Comparison of ENCODE assay signal across 9 cellular contexts in the genomic region with DNA sequence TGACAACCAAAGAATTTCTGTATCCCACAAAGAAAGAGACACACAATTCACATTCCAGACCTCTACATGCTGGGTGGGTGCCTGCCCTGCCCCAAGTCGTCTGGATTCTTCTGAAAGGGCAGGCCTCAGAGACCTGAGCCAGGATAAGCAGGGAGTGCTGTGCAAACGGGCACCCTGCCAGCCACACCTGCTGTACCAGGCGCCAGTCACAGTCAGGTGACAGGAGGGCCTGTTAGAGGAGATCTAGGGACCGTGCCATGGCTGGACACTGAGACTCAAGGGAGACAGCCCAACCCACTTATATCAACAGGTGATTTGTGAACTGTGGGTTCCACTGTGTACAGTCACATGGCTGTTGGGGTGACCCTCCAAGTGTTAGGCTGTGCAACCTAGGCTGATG.
DNase-seq lines count a peak whose midpoint lies in the region; ATAC-seq and TF ChIP-seq lines count a peak whose summit lies in the region.
"Had no signal": no experiment of that assay in that cellular context is flagged by ENCODE, and none has a peak within 500 bp of the region (broad histone marks: within the 10 kb centered on the region; RNA-seq: fewer than 3 reads in every experiment).

No MANE protein-coding gene starts in this region.

- TF ChIP-seq POLR2A in testis (IDR thresholded peaks at IDR 0.05), result no peak

- peak overlapping the region; percentile 43 for H3K4me3 Mint-ChIP-seq in MCF 10A (ENCODE audit: unreplicated experiment)

- no peaks in the 10 kb centered on the region for H3K9me3 ChIP-seq in left lung
- no peaks in the 10 kb centered on the region for H3K9me3 ChIP-seq in testis

- H3K27ac Mint-ChIP-seq in MCF 10A (ENCODE audit: low read depth, unreplicated experiment), result peak overlapping the region; percentile 88

- POLR2A ChIA-PET in MCF 10A (lab: Yijun Ruan, JAX), result interaction anchor here (0.5 to 18.1 kb wide), 5 partner anchors 8 to 61 kb away, joined by 3 to 481 read pairs (median 6); no protein-coding TSS in a partner anchor

- H3K27ac ChIP-seq in left lung (peak overlapping the region; percentile 28 to 69), testis (peak overlapping the region; percentile 67 to 82)
- H3K27ac ChIP-seq: KMS-11 had no signal

- intact Hi-C loops in MCF 10A (cut with micrococcal nuclease) (no loop called here), left lung (cut with DNase I) (no loop called here), testis (cut with DNase I; ENCODE audit: low total_unique reads) (no loop called here)

- no peaks in the 10 kb centered on the region for H3K9me3 Mint-ChIP-seq in MCF 10A (ENCODE audit: unreplicated experiment)

- no peaks in the 10 kb centered on the region for H3K36me3 ChIP-seq in left lung
- H3K36me3 ChIP-seq in testis (ENCODE audit: low read depth, missing control alignments), result no peaks in the 10 kb centered on the region

- ATAC-seq in left lung, result peak; percentile 90
- no peak for ATAC-seq in HG02678 (IDR thresholded peaks at IDR 0.05; ENCODE audit: unreplicated experiment)
- ATAC-seq in GM19463 (IDR thresholded peaks at IDR 0.05; ENCODE audit: unreplicated experiment), result no peak

- no peaks in the 10 kb centered on the region for H3K27me3 ChIP-seq in left lung
- no peaks in the 10 kb centered on the region for H3K27me3 ChIP-seq in testis

- CTCF ChIA-PET in MCF 10A (lab: Yijun Ruan, JAX), result interaction anchor here (1.1 to 1.4 kb wide), 3 partner anchors 11 to 36 kb away, joined by 3 to 7 read pairs (median 5); no protein-coding TSS in a partner anchor

- no peaks in the 10 kb centered on the region for H3K27me3 Mint-ChIP-seq in MCF 10A (ENCODE audit: insufficient read depth, unreplicated experiment)

- H3K4me1 ChIP-seq in left lung (peaks cover 11 to 21% of the 10 kb centered on the region in 2 donors), testis (peaks cover 58% of the 10 kb centered on the region)

- H3K4me3 ChIP-seq in left lung (no peak overlapping the region), testis (no peak overlapping the region)

- 14 to 40% methylated on average over 2 to 4 of the region's 4 CpGs for WGBS in testis, 2 donors

- no TSS peak for BruUV-seq in MCF 10A (replicated peaks; lab: Mats Ljungman, UMichigan)

- peaks cover 9% of the 10 kb centered on the region for H3K36me3 Mint-ChIP-seq in MCF 10A (ENCODE audit: insufficient read depth, unreplicated experiment)

- TF ChIP-seq CTCF in MCF 10A (IDR thresholded peaks at IDR 0.05; ENCODE audit: unreplicated experiment) (no peak), left lung (IDR thresholded peaks at IDR 0.05) (no peak), testis (IDR thresholded peaks at IDR 0.05) (no peak)

- DNase-seq in NCI-H146 (lab: John Stamatoyannopoulos, UW) (peak; percentile 26), NCI-H146 treated with DMSO at 0.1 percent for 48 hours (lab: John Stamatoyannopoulos, UW; ENCODE audit: unreplicated experiment) (no peak), MCF 10A (ENCODE audit: unreplicated experiment) (peak; percentile 47), left lung (peak; percentile 90 to 91), testis (no peak), anterior cingulate cortex (lab: John Stamatoyannopoulos, UW) (no peak)

- H3K4me1 Mint-ChIP-seq in MCF 10A (ENCODE audit: insufficient read depth, unreplicated experiment), result peaks cover 44% of the 10 kb centered on the region

Comparison
In these comparisons a context has a peak if more than half of its experiments do, and no peak if none do; other contexts are left out.
1. DNase-seq: peak in NCI-H146 (single experiment), MCF 10A (single experiment) and left lung (2 of 2); none in NCI-H146 treated with DMSO at 0.1 percent for 48 hours (single experiment), testis (single experiment) and anterior cingulate cortex (0 of 58).